ENCODE assay signal across 15 cellular contexts in the genomic region with DNA sequence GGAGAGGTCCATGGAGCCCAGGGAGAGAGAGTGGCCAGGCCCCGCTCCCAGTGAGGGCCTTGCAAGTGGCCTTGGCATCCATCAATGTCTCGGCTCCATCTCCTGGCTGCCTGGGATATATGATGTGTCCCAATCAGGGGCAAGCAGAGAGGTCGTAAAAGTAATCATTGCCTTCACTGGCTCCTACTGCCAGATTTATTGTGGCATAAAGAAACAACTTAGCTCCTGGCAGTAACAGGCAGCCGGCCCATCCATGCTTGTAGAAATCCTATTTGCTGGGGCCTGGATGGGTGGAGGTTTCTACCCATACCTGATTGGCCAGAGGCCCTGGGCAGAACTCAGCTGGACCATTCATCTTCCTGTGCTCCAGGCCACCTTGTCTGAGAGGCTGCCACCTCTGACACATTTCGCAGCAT.
"Had no signal": no experiment of that assay in that cellular context is flagged by ENCODE, and none has a peak within 500 bp of the region (broad histone marks: within the 10 kb centered on the region; RNA-seq: fewer than 3 reads in every experiment).

No MANE protein-coding gene starts in this region.

- ATAC-seq: activated CD4-positive, alpha-beta T cell treated with anti-CD3 and anti-CD28 coated beads for 36 hours; body of pancreas; right lobe of liver; stimulated activated naive CD8-positive, alpha-beta T cell treated with anti-CD3 and anti-CD28 coated beads, Interleukin-15, amount 100 ng/mL, for 72 hours had no signal

- H3K36me3 ChIP-seq: colonic mucosa, esophagus squamous epithelium, right lobe of liver, upper lobe of left lung, WERI-Rb-1 had no signal

- H3K27me3 ChIP-seq: body of pancreas, colonic mucosa, right lobe of liver, upper lobe of left lung had no signal

- H3K27ac ChIP-seq: body of pancreas, colonic mucosa, esophagus squamous epithelium, right lobe of liver, upper lobe of left lung, WERI-Rb-1 had no signal

- H3K4me3 ChIP-seq: body of pancreas, colonic mucosa, esophagus squamous epithelium, right lobe of liver, upper lobe of left lung had no signal

- H3K9me3 ChIP-seq: body of pancreas, colonic mucosa, esophagus squamous epithelium, right lobe of liver, upper lobe of left lung had no signal

- DNase-seq: activated CD4-positive, alpha-beta memory T cell treated with anti-CD3 and anti-CD28 coated beads for 36 hours; activated CD4-positive, alpha-beta T cell treated with anti-CD3 and anti-CD28 coated beads for 36 hours; activated gamma-delta T cell treated with Interleukin-2 at 50 U/mL for 16 hours; activated T-cell treated with anti-CD3 and anti-CD28 coated beads, Interleukin-2, amount 50 U/mL, for 48 hours; amygdala; body of pancreas; central memory CD4-positive, alpha-beta T cell; colonic mucosa; esophagus squamous epithelium; hippocampal formation; kidney glomerular epithelial cell; stimulated activated naive CD8-positive, alpha-beta T cell treated with anti-CD3 and anti-CD28 coated beads, Interleukin-15, amount 100 ng/mL, for 72 hours; upper lobe of left lung; WERI-Rb-1 had no signal

- H3K4me1 ChIP-seq: body of pancreas, colonic mucosa, esophagus squamous epithelium, right lobe of liver, upper lobe of left lung had no signal
